Comparison of ENCODE assay signal across 1 cellular context in the genomic region with DNA sequence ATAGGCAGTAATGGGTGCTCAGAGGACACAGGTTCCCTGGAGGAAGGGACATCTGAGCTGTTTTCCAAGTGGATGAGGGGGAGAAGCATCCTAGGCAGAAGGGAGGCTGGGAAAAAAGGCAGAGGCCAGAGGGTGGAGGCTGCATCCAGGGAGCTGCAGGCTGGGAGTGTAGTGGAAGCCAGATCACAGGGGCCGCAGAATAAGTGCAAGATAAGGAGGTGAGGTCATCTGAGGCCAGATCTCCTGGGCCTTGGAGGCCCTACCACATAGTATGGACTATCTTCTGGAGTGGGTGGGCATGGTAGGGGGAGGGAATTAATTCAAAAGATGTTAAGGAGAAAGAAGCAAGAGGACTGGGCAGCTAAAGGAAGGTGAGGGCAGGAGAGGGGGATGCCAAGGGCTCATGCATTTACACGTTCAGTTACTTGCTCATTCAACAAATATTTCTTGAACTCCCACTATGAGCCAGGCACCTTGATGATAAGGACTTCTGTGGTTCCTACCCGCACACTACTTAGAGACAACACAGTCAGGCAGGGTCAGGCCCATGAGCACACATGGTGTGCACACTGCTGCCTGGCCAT.
TF ChIP-seq lines count a peak whose summit lies in the region.

No MANE protein-coding gene starts in this region.

TF ChIP-seq in H1, 55 proteins besides CTCF, POLR2A, EP300 and RAD21:
- TF ChIP-seq CEBPB (IDR thresholded peaks at IDR 0.05; ENCODE audit: low read depth, low read length) = no peak
